13 cellular contexts compared by ENCODE assay signal in the genomic region with DNA sequence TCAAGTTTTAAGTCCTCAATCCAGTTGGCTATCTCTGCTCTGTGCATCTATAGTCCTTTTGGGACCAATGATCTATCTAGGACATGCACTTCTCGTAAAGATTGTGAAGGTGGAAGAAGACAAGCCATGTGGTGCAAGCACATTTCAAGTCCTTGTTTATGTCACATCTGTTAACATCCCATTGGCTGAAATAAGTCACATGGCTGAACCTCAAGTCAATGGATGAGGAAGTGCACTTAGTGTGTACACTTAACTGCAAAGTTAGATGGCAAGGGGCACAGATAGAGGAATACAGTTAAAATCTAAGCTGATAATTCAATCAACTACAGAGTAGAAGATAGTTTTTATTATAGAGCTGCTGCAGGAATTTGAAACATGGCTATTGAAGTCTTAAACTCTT.
A peak's percentile ranks its signal among the peaks of the same experiment; 100 is the strongest.
DNase-seq lines count a peak whose midpoint lies in the region; ATAC-seq and TF ChIP-seq lines count a peak whose summit lies in the region.
"Had no signal": no experiment of that assay in that cellular context is flagged by ENCODE, and none has a peak within 500 bp of the region (broad histone marks: within the 10 kb centered on the region; RNA-seq: fewer than 3 reads in every experiment).

No MANE protein-coding gene starts in this region.

- H4K5ac ChIP-seq in mesendoderm (ENCODE audit: low read length): no peak overlapping the region

- no peak overlapping the region for H3K23ac ChIP-seq in mesendoderm (ENCODE audit: low read length)

- H3K27me3 ChIP-seq in GM23338 (ENCODE audit: insufficient read depth) (no peaks in the 10 kb centered on the region), mesendoderm (ENCODE audit: insufficient read depth, low read length, poor library complexity) (no peaks in the 10 kb centered on the region)
- H3K27me3 ChIP-seq: BLaER1 had no signal

- H2BK5ac ChIP-seq in mesendoderm (ENCODE audit: low read length): no peak overlapping the region

- H3K4me2 ChIP-seq in GM23338 (no peak overlapping the region), mesendoderm (ENCODE audit: low read length) (no peak overlapping the region)
- H3K4me2 ChIP-seq: BLaER1 had no signal

- no peak overlapping the region for H3K56ac ChIP-seq in mesendoderm (ENCODE audit: low read length)

- H3K79me2 ChIP-seq in GM23338 (replicated peaks; ENCODE audit: insufficient read depth) (no peaks in the 10 kb centered on the region), mesendoderm (ENCODE audit: control insufficient read depth, insufficient read depth, low read length) (no peaks in the 10 kb centered on the region)

- H3K18ac ChIP-seq in mesendoderm (ENCODE audit: low read length): no peak overlapping the region

- H3K4me3 Mint-ChIP-seq in GM23338 (no peak overlapping the region), WTC11 (no peak overlapping the region)
- H3K4me3 Mint-ChIP-seq: CD4-positive, CD25-positive, alpha-beta regulatory T cell had no signal

- H2BK120ac ChIP-seq in mesendoderm (ENCODE audit: low read depth, low read length): no peak overlapping the region

- CTCF ChIA-PET in WTC11 (lab: Charles Lee): no interaction called here

- TF ChIP-seq CTCF in GM23338 (conservative IDR thresholded peaks at IDR 0.05; ENCODE audit: low read depth in 2 of 2): no peak
- no peak for TF ChIP-seq CTCF in WTC11 (IDR thresholded peaks at IDR 0.05)

- H3K4me1 Mint-ChIP-seq in GM23338 (peaks cover 3% of the 10 kb centered on the region; the same call in 2 of the 3 replicates), WTC11 (peaks cover 11% of the 10 kb centered on the region)
- H3K4me1 Mint-ChIP-seq: CD4-positive, CD25-positive, alpha-beta regulatory T cell had no signal

- no peak overlapping the region for H3K9ac ChIP-seq in mesendoderm (ENCODE audit: low read length)
- H3K9ac ChIP-seq: BLaER1 had no signal

- H3K4ac ChIP-seq in mesendoderm (ENCODE audit: low read depth, low read length): no peak overlapping the region

- no peaks in the 10 kb centered on the region for H3K79me1 ChIP-seq in mesendoderm (ENCODE audit: low read length)

- no peak overlapping the region for H3K27ac Mint-ChIP-seq in GM23338
- H3K27ac Mint-ChIP-seq in WTC11: no peak overlapping the region
- H3K27ac Mint-ChIP-seq: CD4-positive, CD25-positive, alpha-beta regulatory T cell had no signal

- H3F3A ChIP-seq in GM23338 (replicated peaks; ENCODE audit: low read depth): no peaks in the 10 kb centered on the region

- no peak overlapping the region for H2BK15ac ChIP-seq in mesendoderm (replicated peaks; ENCODE audit: low read depth)

- H3K36me3 Mint-ChIP-seq in GM23338 (ENCODE audit: low read depth) (no peaks in the 10 kb centered on the region), WTC11 (no peaks in the 10 kb centered on the region)
- H3K36me3 Mint-ChIP-seq: CD4-positive, CD25-positive, alpha-beta regulatory T cell had no signal

- no peaks in the 10 kb centered on the region for H3K9me2 ChIP-seq in GM23338 (ENCODE audit: insufficient read depth)

- H3K27me3 Mint-ChIP-seq in GM23338 (ENCODE audit: insufficient read depth, low read depth, poor library complexity): no peaks in the 10 kb centered on the region
- no peaks in the 10 kb centered on the region for H3K27me3 Mint-ChIP-seq in WTC11 (ENCODE audit: low read depth)
- H3K27me3 Mint-ChIP-seq: CD4-positive, CD25-positive, alpha-beta regulatory T cell had no signal

- H3K27ac ChIP-seq in GM23338 (ENCODE audit: low read depth) (no peak overlapping the region), mesendoderm (ENCODE audit: low read depth, low read length) (no peak overlapping the region)
- H3K27ac ChIP-seq: BLaER1 had no signal

- DNase-seq in GM23338 (ENCODE audit: low spot score): no peak
- peak; percentile 37 for DNase-seq in NAMALWA (ENCODE audit: low spot score)
- DNase-seq in WTC11 (ENCODE audit: low spot score): no peak
- DNase-seq in mesendoderm: peak; percentile 13
- DNase-seq in islet precursor cell: no peak
- DNase-seq in DMS153 (lab: John Stamatoyannopoulos, UW): no peak
- DNase-seq: AML-193; CD4-positive, CD25-positive, alpha-beta regulatory T cell; DMS79 treated with DMSO at 0.1 percent for 48 hours; EL; KBM-7 had no signal

- H3K9me3 Mint-ChIP-seq in GM23338: no peaks in the 10 kb centered on the region
- H3K9me3 Mint-ChIP-seq in WTC11: peaks cover 7% of the 10 kb centered on the region

- H3K36me3 ChIP-seq in GM23338 (ENCODE audit: insufficient read depth) (no peaks in the 10 kb centered on the region), mesendoderm (ENCODE audit: control insufficient read depth, insufficient read depth, low read length) (no peaks in the 10 kb centered on the region)
- H3K36me3 ChIP-seq: BLaER1 had no signal

- WGBS in mesendoderm (ENCODE audit: extremely low coverage, insufficient coverage, low lambda C conversion rate): no CpG with 5 or more reads among the region's 1 CpG

- POLR2A ChIA-PET in WTC11 (lab: Charles Lee): no interaction called here

- H3K4me3 ChIP-seq in GM23338 (no peak overlapping the region), mesendoderm (ENCODE audit: low read length) (no peak overlapping the region)
- H3K4me3 ChIP-seq: BLaER1 had no signal

- H2AFZ ChIP-seq in GM23338: 0 out of 2 replicates have a peak overlapping the region, but pooled peaks have one; percentile 73

- ATAC-seq in GM23338 (no peak), WTC11 (no peak), HG02623 (IDR thresholded peaks at IDR 0.05; ENCODE audit: unreplicated experiment) (no peak)

- H4K8ac ChIP-seq in mesendoderm (ENCODE audit: low read depth, low read length): no peak overlapping the region

- no peaks in the 10 kb centered on the region for H4K20me1 ChIP-seq in GM23338 (replicated peaks; ENCODE audit: insufficient read depth)
- H4K20me1 ChIP-seq: BLaER1 had no signal

- H3K4me1 ChIP-seq in GM23338 (ENCODE audit: insufficient read depth) (no peaks in the 10 kb centered on the region), mesendoderm (ENCODE audit: control insufficient read depth, low read depth, low read length) (no peaks in the 10 kb centered on the region)
- H3K4me1 ChIP-seq: BLaER1 had no signal

- H2AK5ac ChIP-seq in mesendoderm (ENCODE audit: low read length): no peak overlapping the region

TF ChIP-seq in GM23338, 12 proteins besides CTCF, POLR2A, EP300 and RAD21 (continues in another document):
- TF ChIP-seq ZNF331 (CRISPR knock-in tag; IDR thresholded peaks at IDR 0.05; ENCODE audit: low read depth): no peak

TF ChIP-seq in WTC11, 78 proteins besides CTCF, POLR2A, EP300 and RAD21:
- no peak for TF ChIP-seq TP53 (CRISPR knock-in tag; IDR thresholded peaks at IDR 0.05)
- no peak for TF ChIP-seq GTF2I (CRISPR knock-in tag; conservative IDR thresholded peaks at IDR 0.05)
- TF ChIP-seq, protein P1, sequence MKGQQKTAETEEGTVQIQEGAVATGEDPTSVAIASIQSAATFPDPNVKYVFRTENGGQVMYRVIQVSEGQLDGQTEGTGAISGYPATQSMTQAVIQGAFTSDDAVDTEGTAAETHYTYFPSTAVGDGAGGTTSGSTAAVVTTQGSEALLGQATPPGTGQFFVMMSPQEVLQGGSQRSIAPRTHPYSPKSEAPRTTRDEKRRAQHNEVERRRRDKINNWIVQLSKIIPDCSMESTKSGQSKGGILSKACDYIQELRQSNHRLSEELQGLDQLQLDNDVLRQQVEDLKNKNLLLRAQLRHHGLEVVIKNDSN (CRISPR knock-in tag; IDR thresholded peaks at IDR 0.05): peak; percentile 62; the same call in 1 of the 2 replicates
- TF ChIP-seq, protein P2, sequence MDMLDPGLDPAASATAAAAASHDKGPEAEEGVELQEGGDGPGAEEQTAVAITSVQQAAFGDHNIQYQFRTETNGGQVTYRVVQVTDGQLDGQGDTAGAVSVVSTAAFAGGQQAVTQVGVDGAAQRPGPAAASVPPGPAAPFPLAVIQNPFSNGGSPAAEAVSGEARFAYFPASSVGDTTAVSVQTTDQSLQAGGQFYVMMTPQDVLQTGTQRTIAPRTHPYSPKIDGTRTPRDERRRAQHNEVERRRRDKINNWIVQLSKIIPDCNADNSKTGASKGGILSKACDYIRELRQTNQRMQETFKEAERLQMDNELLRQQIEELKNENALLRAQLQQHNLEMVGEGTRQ (CRISPR knock-in tag; IDR thresholded peaks at IDR 0.05): peak; percentile 76
TF ChIP-seq in WTC11: peak in this region for 2.

Comparison
In these comparisons a context has a peak if more than half of its experiments do, and no peak if none do; other contexts are left out.
1. DNase-seq: peak in NAMALWA (single experiment) and mesendoderm (single experiment); none in GM23338 (single experiment), WTC11 (single experiment), islet precursor cell (single experiment) and DMS153 (single experiment).